Comparison of ENCODE assay signal across 26 cellular contexts in genomic region chr9:126735482-126735881, GRCh38.
DNase-seq lines count a peak whose midpoint lies in the region; ATAC-seq, FAIRE-seq and TF ChIP-seq lines count a peak whose summit lies in the region.
"Had no signal": no experiment of that assay in that cellular context is flagged by ENCODE, and none has a peak within 500 bp of the region (broad histone marks: within the 10 kb centered on the region; RNA-seq: fewer than 3 reads in every experiment).

No MANE protein-coding gene starts in this region.

- FAIRE-seq in H54 (lab: Jason Lieb, UNC) (peak; percentile 41), GM12892 (lab: Jason Lieb, UNC) (no peak)
- FAIRE-seq: A549, D721Med, GM12878, GM18507 had no signal

- CTCF ChIA-PET in WTC11 (lab: Charles Lee), result no interaction called here

- no peaks in the 10 kb centered on the region for H3K9me3 ChIP-seq in MM.1S (replicated peaks; ENCODE audit: insufficient read depth, low read length)
- H3K9me3 ChIP-seq in Peyer's patch, result peaks cover 0 to 9% (median 0%) of the 10 kb centered on the region in 4 donors
- H3K9me3 ChIP-seq: BE2C had no signal

- TF ChIP-seq POLR2A in H54 (IDR thresholded peaks at IDR 0.05; ENCODE audit: low read depth, low read length), result no peak
- no peak for TF ChIP-seq POLR2A in Peyer's patch (IDR thresholded peaks at IDR 0.05)
- no peak for TF ChIP-seq POLR2A in GM12892 (IDR thresholded peaks at IDR 0.05; ENCODE audit: low read depth, low read length)

- H3K4me3 ChIP-seq in MM.1S (ENCODE audit: low read length) (no peak overlapping the region), Peyer's patch (no peak overlapping the region)
- H3K4me3 ChIP-seq: A549; BLaER1 treated with 17β-estradiol and CSF1 and Interleukin-3, amounts not matched to agents 10 nM and 100 nM; GM12878; GM23338; HAP-1 had no signal

- H3K79me2 ChIP-seq in MM.1S (ENCODE audit: low read length), result no peaks in the 10 kb centered on the region

- H3K36me3 ChIP-seq in MM.1S (replicated peaks; ENCODE audit: insufficient read depth, low read length) (no peaks in the 10 kb centered on the region), Peyer's patch (no peaks in the 10 kb centered on the region)
- H3K36me3 ChIP-seq: BE2C; BLaER1 treated with 17β-estradiol and CSF1 and Interleukin-3, amounts not matched to agents 10 nM and 100 nM; HAP-1 had no signal

- POLR2A ChIA-PET in WTC11 (lab: Charles Lee), result no interaction called here

- H3K4me2 ChIP-seq in MM.1S (ENCODE audit: low read depth, low read length), result no peak overlapping the region
- H3K4me2 ChIP-seq: A549; BLaER1 treated with 17β-estradiol and CSF1 and Interleukin-3, amounts not matched to agents 10 nM and 100 nM; GM23338 had no signal

- no peaks in the 10 kb centered on the region for H3K4me1 ChIP-seq in MM.1S (ENCODE audit: low read length)
- no peaks in the 10 kb centered on the region for H3K4me1 ChIP-seq in Peyer's patch
- H3K4me1 ChIP-seq: A549, BE2C had no signal

- H3K4me1 Mint-ChIP-seq in activated naive CD4-positive, alpha-beta T cell treated with anti-CD3 and anti-CD28 coated beads, Interleukin-2, amount 50 U/mL, for 24 hours, result no peaks in the 10 kb centered on the region
- no peaks in the 10 kb centered on the region for H3K4me1 Mint-ChIP-seq in WTC11
- H3K4me1 Mint-ChIP-seq: CD8-positive, alpha-beta memory T cell; GM23338 had no signal

- H4K20me1 ChIP-seq in MM.1S (ENCODE audit: insufficient read depth, low read length), result no peaks in the 10 kb centered on the region
- H4K20me1 ChIP-seq: BLaER1 treated with 17β-estradiol and CSF1 and Interleukin-3, amounts not matched to agents 10 nM and 100 nM had no signal

- no peak for DNase-seq in activated naive CD4-positive, alpha-beta T cell (lab: John Stamatoyannopoulos, UW)
- DNase-seq in H54 (ENCODE audit: insufficient read length, low spot score) (no peak), WTC11 (ENCODE audit: low spot score) (no peak), mesenteric fat pad (ENCODE audit: low spot score) (peak; percentile 9), MM.1S (no peak), Peyer's patch (no peak), GM12892 (ENCODE audit: insufficient read length) (no peak)
- DNase-seq: 8988T; ACHN; AML-193; BE2C; CD4-positive, alpha-beta T cell; CD8-positive, alpha-beta memory T cell; DMS 273 treated with DMSO at 0.1 percent for 48 hours; DMS53; DMS79 treated with DMSO at 0.1 percent for 48 hours; GDM1 had no signal

- no peak overlapping the region for H3K9ac ChIP-seq in MM.1S (ENCODE audit: low read length)
- H3K9ac ChIP-seq: BLaER1 treated with 17β-estradiol and CSF1 and Interleukin-3, amounts not matched to agents 10 nM and 100 nM had no signal

- H3K27me3 Mint-ChIP-seq in activated naive CD4-positive, alpha-beta T cell treated with anti-CD3 and anti-CD28 coated beads, Interleukin-2, amount 50 U/mL, for 24 hours, result no peaks in the 10 kb centered on the region
- H3K27me3 Mint-ChIP-seq in WTC11 (ENCODE audit: low read depth), result peaks cover 47% of the 10 kb centered on the region
- H3K27me3 Mint-ChIP-seq: CD4-positive, alpha-beta T cell had no signal

- TF ChIP-seq CTCF in WTC11 (IDR thresholded peaks at IDR 0.05), result no peak
- TF ChIP-seq CTCF in MM.1S (IDR thresholded peaks at IDR 0.05; ENCODE audit: low read length), result no peak
- no peak for TF ChIP-seq CTCF in Peyer's patch (IDR thresholded peaks at IDR 0.05)

- no peak overlapping the region for H3K4me3 Mint-ChIP-seq in activated naive CD4-positive, alpha-beta T cell treated with anti-CD3 and anti-CD28 coated beads, Interleukin-2, amount 50 U/mL, for 24 hours
- H3K4me3 Mint-ChIP-seq in WTC11, result no peak overlapping the region
- H3K4me3 Mint-ChIP-seq: CD14-positive monocyte; CD4-positive, alpha-beta T cell; CD8-positive, alpha-beta memory T cell; GM23338 had no signal

- H3K27me3 ChIP-seq in MM.1S (replicated peaks; ENCODE audit: insufficient read depth, low read length) (peaks cover 5% of the 10 kb centered on the region; the same call in 1 of the 2 replicates), Peyer's patch (no peaks in the 10 kb centered on the region)
- H3K27me3 ChIP-seq: BE2C; BLaER1 treated with 17β-estradiol and CSF1 and Interleukin-3, amounts not matched to agents 10 nM and 100 nM had no signal

- peaks cover 15% of the 10 kb centered on the region for H3K9me3 Mint-ChIP-seq in activated naive CD4-positive, alpha-beta T cell treated with anti-CD3 and anti-CD28 coated beads, Interleukin-2, amount 50 U/mL, for 24 hours
- H3K9me3 Mint-ChIP-seq in WTC11, result peaks cover 29% of the 10 kb centered on the region

- H3K27ac Mint-ChIP-seq in activated naive CD4-positive, alpha-beta T cell treated with anti-CD3 and anti-CD28 coated beads, Interleukin-2, amount 50 U/mL, for 24 hours, result peak overlapping the region; percentile 43
- H3K27ac Mint-ChIP-seq in WTC11, result no peak overlapping the region
- H3K27ac Mint-ChIP-seq: CD14-positive monocyte; CD4-positive, alpha-beta T cell; CD8-positive, alpha-beta memory T cell; GM23338 had no signal

- H3K36me3 Mint-ChIP-seq in activated naive CD4-positive, alpha-beta T cell treated with anti-CD3 and anti-CD28 coated beads, Interleukin-2, amount 50 U/mL, for 24 hours, result peaks cover 9% of the 10 kb centered on the region
- peaks cover 11% of the 10 kb centered on the region for H3K36me3 Mint-ChIP-seq in WTC11
- H3K36me3 Mint-ChIP-seq: CD14-positive monocyte had no signal

- H3F3A ChIP-seq in MM.1S (ENCODE audit: insufficient read depth, low read length), result no peaks in the 10 kb centered on the region

- H3K27ac ChIP-seq in MM.1S (ENCODE audit: low read length) (no peak overlapping the region), Peyer's patch (no peak overlapping the region)
- H3K27ac ChIP-seq: A549; BLaER1 treated with 17β-estradiol and CSF1 and Interleukin-3, amounts not matched to agents 10 nM and 100 nM had no signal

- no peak for ATAC-seq in WTC11
- ATAC-seq: A549, GM12878, GM23338 had no signal

- H3K9me2 ChIP-seq in MM.1S (replicated peaks; ENCODE audit: insufficient read depth, low read length), result no peaks in the 10 kb centered on the region

- no peak overlapping the region for H2AFZ ChIP-seq in MM.1S (ENCODE audit: low read length)
- H2AFZ ChIP-seq: GM23338 had no signal

TF ChIP-seq in WTC11, 78 proteins besides CTCF, POLR2A, EP300 and RAD21:
- TF ChIP-seq NR3C1 (CRISPR knock-in tag; conservative IDR thresholded peaks at IDR 0.05; ENCODE audit: low read depth) (no peak), ZNF317 (CRISPR knock-in tag; IDR thresholded peaks at IDR 0.05; ENCODE audit: borderline replicate concordance, low read depth) (peak; percentile 94)
